In genomic region chr1:200034821-200035396, GRCh38 we compare ENCODE assay signal across 12 cellular contexts. TPM values are rescaled to one million over a fixed set of nuclear protein-coding genes. Genes with fewer than 3 reads are reported as not detected.
DNase-seq lines count a peak whose midpoint lies in the region; ATAC-seq, FAIRE-seq and TF ChIP-seq lines count a peak whose summit lies in the region.
"Had no signal": no experiment of that assay in that cellular context is flagged by ENCODE, and none has a peak within 500 bp of the region (broad histone marks: within the 10 kb centered on the region; RNA-seq: fewer than 3 reads in every experiment).

No MANE protein-coding gene starts in this region.

- FAIRE-seq in H1 (lab: Jason Lieb, UNC): no peak
- FAIRE-seq: endometrium, G401.6, small intestine had no signal

- no peak overlapping the region for H2BK20ac ChIP-seq in H1 (ENCODE audit: low read length)

- no peak for ATAC-seq in Right ventricle myocardium superior (ENCODE audit: poor library complexity)
- no peak for ATAC-seq in GM18907 (IDR thresholded peaks at IDR 0.05; ENCODE audit: unreplicated experiment)

- H3K36me3 ChIP-seq in left ventricle myocardium inferior (no peaks in the 10 kb centered on the region), H1 (ENCODE audit: control insufficient read depth in 2 of 4, insufficient read depth in 4 of 4, low read length in 3 of 4) (no peaks in the 10 kb centered on the region), mesendoderm (ENCODE audit: control insufficient read depth, insufficient read depth, low read length) (no peaks in the 10 kb centered on the region), vagina (no peaks in the 10 kb centered on the region)

- no peak overlapping the region for H3K56ac ChIP-seq in H1 (replicated peaks; ENCODE audit: insufficient read length, low read depth, low read length)
- peak overlapping the region; percentile 54 for H3K56ac ChIP-seq in mesendoderm (ENCODE audit: low read length)

- H3K14ac ChIP-seq in H1 (ENCODE audit: insufficient read length): no peak overlapping the region

- peaks cover 32% of the 10 kb centered on the region for H3K4me1 ChIP-seq in left ventricle myocardium inferior
- peaks cover 10 to 28% (median 12%) of the 10 kb centered on the region in 4 experiments for H3K4me1 ChIP-seq in H1 (replicated peaks in 1 of 4; ENCODE audit: control insufficient read depth in 3 of 4, insufficient read depth in 4 of 4, low read length in 3 of 4)
- H3K4me1 ChIP-seq in mesendoderm (ENCODE audit: control insufficient read depth, low read depth, low read length): peaks cover 7% of the 10 kb centered on the region
- peaks cover 28% of the 10 kb centered on the region for H3K4me1 ChIP-seq in vagina

- POLR2A ChIA-PET in H1 (lab: Charles Lee; ENCODE audit: partially characterized antibody): interaction anchor here (3.4 to 6.5 kb wide), 2 partner anchors 9 to 13 kb away, joined by 8 to 36 read pairs; no protein-coding TSS in a partner anchor

- 0 out of 2 replicates have a peak overlapping the region, but pooled peaks have one; percentile 93 for H2BK12ac ChIP-seq in H1 (ENCODE audit: low read depth, low read length)

- TF ChIP-seq RAD21 in H1 (IDR thresholded peaks at IDR 0.05 in 1 of 2, conservative IDR thresholded peaks at IDR 0.05 in 1 of 2; ENCODE audit: low read depth in 2 of 2, low read length in 2 of 2): no peak

- H2AK5ac ChIP-seq in H1 (ENCODE audit: low read depth, low read length) (no peak overlapping the region), mesendoderm (ENCODE audit: low read length) (no peak overlapping the region)

- H3K79me2 ChIP-seq in H1 (ENCODE audit: control insufficient read depth in 1 of 2, insufficient read depth in 2 of 2, low read length in 2 of 2) (no peaks in the 10 kb centered on the region), mesendoderm (ENCODE audit: control insufficient read depth, insufficient read depth, low read length) (no peaks in the 10 kb centered on the region)

- intact Hi-C loops in left ventricle myocardium inferior (cut with micrococcal nuclease) (no loop called here), Right ventricle myocardium superior (cut with DNase I) (loop anchor here (10.0 kb wide), 1 partner anchor 110 kb away; no protein-coding TSS in a partner anchor), vagina (cut with DNase I) (no loop called here)

- H3K23ac ChIP-seq in H1 (ENCODE audit: insufficient read length): no peak overlapping the region
- H3K23ac ChIP-seq in mesendoderm (ENCODE audit: low read length): no peak overlapping the region

- no peak overlapping the region for H3K9ac ChIP-seq in H1 (replicated peaks in 1 of 4; ENCODE audit: extremely low read depth in 1 of 4, low read depth in 3 of 4, low read length in 3 of 4)
- no peak overlapping the region for H3K9ac ChIP-seq in mesendoderm (ENCODE audit: low read length)

- peak overlapping the region; percentile 78; the same call in 1 of the 2 replicates for H3K18ac ChIP-seq in H1 (ENCODE audit: extremely low read depth, low read length)
- H3K18ac ChIP-seq in mesendoderm (ENCODE audit: low read length): no peak overlapping the region

- peaks cover 100% of the 10 kb centered on the region for H3K27me3 ChIP-seq in left ventricle myocardium inferior (ENCODE audit: low read depth)
- peaks cover 26 to 85% (median 64%) of the 10 kb centered on the region in 4 experiments; a peak in 6 of 7 replicates for H3K27me3 ChIP-seq in H1 (replicated peaks in 1 of 4; ENCODE audit: control insufficient read depth in 3 of 4, extremely low read depth in 1 of 4, insufficient read depth in 3 of 4, low read length in 3 of 4)
- H3K27me3 ChIP-seq in mesendoderm (ENCODE audit: insufficient read depth, low read length, poor library complexity): peaks cover 48% of the 10 kb centered on the region
- H3K27me3 ChIP-seq in vagina: no peaks in the 10 kb centered on the region

- CTCF ChIA-PET in H1 (lab: Charles Lee; ENCODE audit: partially characterized antibody): interaction anchor here (0.8 to 1.6 kb wide), 2 partner anchors 50 to 350 kb away, joined by 3 to 4 read pairs; no protein-coding TSS in a partner anchor

- peaks cover 29% of the 10 kb centered on the region for H3K23me2 ChIP-seq in H1 (ENCODE audit: low read depth, low read length)

- H2AFZ ChIP-seq in H1 (ENCODE audit: low read length): no peak overlapping the region

- H2BK5ac ChIP-seq in H1 (ENCODE audit: low read depth, low read length) (peak overlapping the region; percentile 61; the same call in 1 of the 2 replicates), mesendoderm (ENCODE audit: low read length) (no peak overlapping the region)

- H3K9me3 ChIP-seq in left ventricle myocardium inferior (replicated peaks) (no peaks in the 10 kb centered on the region), H1 (ENCODE audit: insufficient read depth in 2 of 2, low read depth in 1 of 2, low read length in 1 of 2) (no peaks in the 10 kb centered on the region), vagina (no peaks in the 10 kb centered on the region)

- TF ChIP-seq POLR2A in H1 (IDR thresholded peaks at IDR 0.05; ENCODE audit: control extremely low read depth in 1 of 2, low read depth in 2 of 2, low read length in 2 of 2) (no peak), vagina (IDR thresholded peaks at IDR 0.05) (no peak)

- H3K4me2 ChIP-seq in H1 (ENCODE audit: insufficient read depth in 1 of 2, low read depth in 2 of 2, low read length in 2 of 2) (peak overlapping the region; percentile 98 to 100), mesendoderm (ENCODE audit: low read length) (peak overlapping the region; percentile 70)

- DNase-seq in left ventricle myocardium inferior (no peak), Right ventricle myocardium superior (no peak), H1 (ENCODE audit: low read depth in 1 of 2, low spot score in 2 of 2) (peak in 1 of 2 experiments; percentile 60), mesendoderm (peak; percentile 29), vagina (ENCODE audit: extremely low spot score in 2 of 2) (no peak), NCI-H1694 treated with DMSO at 0.1 percent for 48 hours (lab: John Stamatoyannopoulos, UW) (no peak), OCI-M2 (lab: John Stamatoyannopoulos, UW; ENCODE audit: unreplicated experiment) (no peak)
- DNase-seq: NCI-H2081, small intestine had no signal

- no peaks in the 10 kb centered on the region for H4K20me1 ChIP-seq in H1 (replicated peaks in 1 of 2; ENCODE audit: control insufficient read depth in 1 of 2, insufficient read depth in 2 of 2, low read length in 2 of 2)

- TF ChIP-seq CTCF in left ventricle myocardium inferior (IDR thresholded peaks at IDR 0.05; ENCODE audit: borderline replicate concordance): no peak
- TF ChIP-seq CTCF in H1 (IDR thresholded peaks at IDR 0.05; ENCODE audit: control extremely low read depth in 1 of 3, insufficient read depth in 1 of 3, low read depth in 1 of 3, low read length in 3 of 3): no peak
- TF ChIP-seq CTCF in vagina (IDR thresholded peaks at IDR 0.05): no peak

- H4K5ac ChIP-seq in H1 (ENCODE audit: insufficient read length, low read depth, low read length) (no peak overlapping the region), mesendoderm (ENCODE audit: low read length) (no peak overlapping the region)

- H3K4me3 ChIP-seq in left ventricle myocardium inferior (peak overlapping the region; percentile 40), H1 (ENCODE audit: extremely low read depth in 1 of 4, insufficient read depth in 2 of 4, low read depth in 3 of 4, low read length in 4 of 4) (peak overlapping the region; percentile 51 to 69 (median 63)), mesendoderm (ENCODE audit: low read length) (peak overlapping the region; percentile 28), vagina (peak overlapping the region; percentile 5 to 22)

- H3K27ac ChIP-seq in left ventricle myocardium inferior (replicated peaks): no peak overlapping the region
- H3K27ac ChIP-seq in H1 (ENCODE audit: low read depth, low read length): no peak overlapping the region
- no peak overlapping the region for H3K27ac ChIP-seq in mesendoderm (ENCODE audit: low read depth, low read length)
- no peak overlapping the region for H3K27ac ChIP-seq in vagina

- no peaks in the 10 kb centered on the region for H3K79me1 ChIP-seq in H1 (ENCODE audit: low read depth, low read length)
- no peaks in the 10 kb centered on the region for H3K79me1 ChIP-seq in mesendoderm (ENCODE audit: low read length)

- no peak for TF ChIP-seq EP300 in H1 (IDR thresholded peaks at IDR 0.05; ENCODE audit: borderline replicate concordance in 1 of 2, low read depth in 2 of 2, low read length in 2 of 2)

- whole genome bisulfite sequencing in H1 (ENCODE audit: extremely low coverage in 1 of 2, insufficient coverage in 1 of 2, insufficient read length in 1 of 2, insufficient replicate concordance in 2 of 2, low coverage in 1 of 2, low lambda C conversion rate in 2 of 2, missing lambda C conversion rate in 1 of 2), 2 experiments: 2% methylated on average over 23 of the region's 24 CpGs; no CpG with 5 or more reads in 1 of the 2 experiments
- no CpG with 5 or more reads among the region's 24 CpGs for WGBS in mesendoderm (ENCODE audit: extremely low coverage, insufficient coverage, low lambda C conversion rate)

- H4K8ac ChIP-seq in H1 (ENCODE audit: extremely low read depth, insufficient read depth, low read length): no peak overlapping the region
- no peak overlapping the region for H4K8ac ChIP-seq in mesendoderm (ENCODE audit: low read depth, low read length)

- no peak overlapping the region for H2BK15ac ChIP-seq in H1 (ENCODE audit: low read length)
- H2BK15ac ChIP-seq in mesendoderm (replicated peaks; ENCODE audit: low read depth): no peak overlapping the region

- H4K91ac ChIP-seq in H1 (replicated peaks; ENCODE audit: insufficient read length, low read length): no peak overlapping the region

- H3K4ac ChIP-seq in H1 (replicated peaks; ENCODE audit: insufficient read length, low read depth, low read length): no peak overlapping the region
- H3K4ac ChIP-seq in mesendoderm (ENCODE audit: low read depth, low read length): no peak overlapping the region

- H2BK120ac ChIP-seq in H1 (replicated peaks; ENCODE audit: low read depth, low read length): no peak overlapping the region
- no peak overlapping the region for H2BK120ac ChIP-seq in mesendoderm (ENCODE audit: low read depth, low read length)

TF ChIP-seq in H1, 55 proteins besides CTCF, POLR2A, EP300 and RAD21 (continues in another document):
- TF ChIP-seq HDAC2 (IDR thresholded peaks at IDR 0.05; ENCODE audit: borderline replicate concordance in 1 of 2, low read depth in 2 of 2, low read length in 2 of 2): 0 out of 4 replicates have a peak, but pooled peaks of 1 of the 2 experiments have one; percentile 12

RNA-seq across cellular contexts. Expression of gene NR5A2, which starts 7.4 kb away (rescaled TPM):
- total RNA-seq in left ventricle myocardium inferior (1.3 TPM), Right ventricle myocardium superior (1.7 TPM), vagina (0.98 TPM)
- 11.6 and 11.7 TPM in 2 replicates for total RNA-seq in H1 (2021; fragmentation: NEBNext Ultra II Directional; extraction: Animal tissue kit (Norgen Biotek cat#: 25700))
- polyA plus RNA-seq in H1 (2011; rRNA removed): 1.7 and 2.1 TPM in 2 replicates
- 2.4 TPM for polyA plus RNA-seq in H1 (2011; cell fraction: cytosol; rRNA removed)
- 4.2 TPM for polyA plus RNA-seq in H1 (2011; cell fraction: nucleus; rRNA removed)
- polyA plus RNA-seq in H1 (2012, experiment 1 of 2): 1.9 to 4.9 TPM (median 2.8 TPM) in 4 replicates
- polyA plus RNA-seq in H1 (2012, experiment 2 of 2): 0.30 TPM
- polyA plus RNA-seq in H1 (2013, experiment 1 of 2): 8.1 TPM
- polyA plus RNA-seq in H1 (2013, experiment 2 of 2): 8.4 TPM
- 6.8 and 9.6 TPM in 2 replicates for polyA minus RNA-seq in H1 (2011; rRNA and poly(A)+ RNA removed)
- 3.2 TPM for polyA minus RNA-seq in H1 (2011; cell fraction: cytosol; rRNA and poly(A)+ RNA removed)
- 18.6 TPM for polyA minus RNA-seq in H1 (2011; cell fraction: nucleus; rRNA and poly(A)+ RNA removed)
- 6.5 TPM for polyA plus RNA-seq in mesendoderm (2013, experiment 1 of 2)
- 6.7 TPM for polyA plus RNA-seq in mesendoderm (2013, experiment 2 of 2)
